8 cellular contexts compared by ENCODE assay signal in genomic region chr17:48577946-48578615, GRCh38.
A peak's percentile ranks its signal among the peaks of the same experiment; 100 is the strongest.
DNase-seq lines count a peak whose midpoint lies in the region; ATAC-seq lines count a peak whose summit lies in the region.

TSS of gene HOXB4 (minus strand) at chr17:48578350. CDS start at chr17:48578319, 31 bp downstream.

- peaks cover 12% of the 10 kb centered on the region for H3K36me3 Mint-ChIP-seq in effector memory CD8-positive, alpha-beta T cell (ENCODE audit: insufficient read depth)

- no peaks in the 10 kb centered on the region for H3K9me3 ChIP-seq in mucosa of stomach (ENCODE audit: control insufficient read depth, low read length)
- H3K9me3 ChIP-seq in subcutaneous abdominal adipose tissue (ENCODE audit: control insufficient read depth in 5 of 5, low read length in 5 of 5) = no peaks in the 10 kb centered on the region

- peak; percentile 86 for DNase-seq in ACHN
- DNase-seq in NCI-H1930 (lab: John Stamatoyannopoulos, UW) = peak; percentile 37 to 41
- peak; percentile 70 for DNase-seq in activated CD4-positive, alpha-beta T cell treated with anti-CD3 and anti-CD28 coated beads for 48 hours
- DNase-seq in effector memory CD8-positive, alpha-beta T cell = peak; percentile 52 to 64 (median 55)
- DNase-seq in LoVo (ENCODE audit: low spot score) = no peak

- peak within 1 kb of the TSS; percentile 90 to 94 for H3K4me3 Mint-ChIP-seq in effector memory CD8-positive, alpha-beta T cell

- peaks cover 39 to 45% of the 10 kb centered on the region in 2 donors for H3K27me3 Mint-ChIP-seq in effector memory CD8-positive, alpha-beta T cell

- in situ Hi-C loops in ACHN (cut with HindIII; ENCODE audit: low pct_ligation_motif_present, low pct_unique_long_range_greater_than_20kb, low sequenced_read_pairs) = no loop called here

- H3K27me3 ChIP-seq in mucosa of stomach (ENCODE audit: control insufficient read depth, insufficient read depth, low read length) (peaks cover 89% of the 10 kb centered on the region), subcutaneous abdominal adipose tissue (ENCODE audit: control insufficient read depth in 5 of 5, insufficient read depth in 4 of 5, low read length in 5 of 5) (peaks cover 0 to under 1% (median 0%) of the 10 kb centered on the region in 5 donors)

- peak within 1 kb of the TSS; percentile 4 for H3K4me3 ChIP-seq in mucosa of stomach (ENCODE audit: low read length)
- peak within 1 kb of the TSS; percentile 70 to 88 (median 77) for H3K4me3 ChIP-seq in subcutaneous abdominal adipose tissue (ENCODE audit: low read depth in 1 of 5, low read length in 5 of 5)

- peaks cover 8% of the 10 kb centered on the region for H3K4me1 ChIP-seq in mucosa of stomach (ENCODE audit: control insufficient read depth, insufficient read depth, low read length)
- H3K4me1 ChIP-seq in subcutaneous abdominal adipose tissue (ENCODE audit: control insufficient read depth in 5 of 5, insufficient read depth in 5 of 5, low read length in 5 of 5) = peaks cover 13 to 85% (median 82%) of the 10 kb centered on the region in 5 donors

- H3K27ac ChIP-seq in subcutaneous abdominal adipose tissue (ENCODE audit: low read depth, low read length) = peak within 1 kb of the TSS; percentile 93

- H3K9ac ChIP-seq in mucosa of stomach (ENCODE audit: low read length) (peak within 1 kb of the TSS; percentile 62), subcutaneous abdominal adipose tissue (ENCODE audit: low read length in 5 of 5) (peak within 1 kb of the TSS; percentile 77 to 90 (median 84))

- peaks cover 13 to 20% of the 10 kb centered on the region in 2 donors for H3K4me1 Mint-ChIP-seq in effector memory CD8-positive, alpha-beta T cell (ENCODE audit: low read depth in 2 of 2)

- peak; percentile 53 for ATAC-seq in GM19455 (IDR thresholded peaks at IDR 0.05; ENCODE audit: unreplicated experiment)
- ATAC-seq in effector memory CD8-positive, alpha-beta T cell (replicated peaks) = peak; percentile 87

- H3K9me3 Mint-ChIP-seq in effector memory CD8-positive, alpha-beta T cell = no peaks in the 10 kb centered on the region

- no peaks in the 10 kb centered on the region for H3K36me3 ChIP-seq in mucosa of stomach (ENCODE audit: control insufficient read depth, insufficient read depth, low read length)
- H3K36me3 ChIP-seq in subcutaneous abdominal adipose tissue (ENCODE audit: control insufficient read depth in 5 of 5, insufficient read depth in 5 of 5, low read length in 5 of 5) = peaks cover 0 to 5% (median 0%) of the 10 kb centered on the region in 5 donors

- peak within 1 kb of the TSS; percentile 86 to 92 for H3K27ac Mint-ChIP-seq in effector memory CD8-positive, alpha-beta T cell
